In genomic region chr5:6583049-6583880, GRCh38 we compare ENCODE assay signal across 8 cellular contexts. TPM values are rescaled to one million over a fixed set of nuclear protein-coding genes. Genes with fewer than 3 reads are reported as not detected.
A peak's percentile ranks its signal among the peaks of the same experiment; 100 is the strongest.
DNase-seq lines count a peak whose midpoint lies in the region; ATAC-seq and TF ChIP-seq lines count a peak whose summit lies in the region.

No MANE protein-coding gene starts in this region.

- TF ChIP-seq POLR2A in thyroid gland (IDR thresholded peaks at IDR 0.05) = no peak

- DNase-seq in NCI-H524 (lab: John Stamatoyannopoulos, UW) (peak; percentile 25 to 75), NCI-H524 treated with DMSO at 0.1 percent for 48 hours (lab: John Stamatoyannopoulos, UW) (no peak), LoVo (ENCODE audit: low spot score) (peak; percentile 17), choroid plexus epithelial cell (ENCODE audit: low read depth) (peak; percentile 25), left kidney (ENCODE audit: low read depth, low spot score) (peak; percentile 85), thyroid gland (peak; percentile 47 to 51), PC-9 (no peak)

- no peaks in the 10 kb centered on the region for H3K79me2 ChIP-seq in PC-9 (ENCODE audit: low read depth)

- H3F3A ChIP-seq in PC-9 (ENCODE audit: insufficient read depth, low read depth) = no peaks in the 10 kb centered on the region

- no peaks in the 10 kb centered on the region for H3K36me3 ChIP-seq in thyroid gland
- H3K36me3 ChIP-seq in PC-9 (ENCODE audit: low read depth) = no peaks in the 10 kb centered on the region

- H3K27ac ChIP-seq in thyroid gland = no peak overlapping the region
- no peak overlapping the region for H3K27ac ChIP-seq in PC-9

- POLR2A ChIA-PET in PC-9 (lab: Charles Lee; ENCODE audit: unreplicated experiment) = no interaction called here

- intact Hi-C loops in thyroid gland (cut with DNase I) (no loop called here), PC-9 (cut with micrococcal nuclease; ENCODE audit: unreplicated experiment) (no loop called here)

- H3K27me3 ChIP-seq in thyroid gland (no peaks in the 10 kb centered on the region), PC-9 (ENCODE audit: insufficient read depth, low read depth) (peaks cover 57% of the 10 kb centered on the region)

- H4K20me1 ChIP-seq in PC-9 (ENCODE audit: insufficient read depth) = no peaks in the 10 kb centered on the region

- TF ChIP-seq CTCF in choroid plexus epithelial cell (conservative IDR thresholded peaks at IDR 0.05; ENCODE audit: low read depth, low read length) = peak; percentile 41
- TF ChIP-seq CTCF in thyroid gland (IDR thresholded peaks at IDR 0.05) = peak in 3 of 6 experiments; percentile 31 to 69 (median 47)
- TF ChIP-seq CTCF in PC-9 (conservative IDR thresholded peaks at IDR 0.05) = no peak

- peak overlapping the region; percentile 44 for H3K4me3 ChIP-seq in choroid plexus epithelial cell (ENCODE audit: low read depth, low read length)
- H3K4me3 ChIP-seq in thyroid gland (replicated peaks in 1 of 3) = no peak overlapping the region
- no peak overlapping the region for H3K4me3 ChIP-seq in PC-9

- no peak for ATAC-seq in HG02623 (IDR thresholded peaks at IDR 0.05; ENCODE audit: unreplicated experiment)

- H3K9me3 ChIP-seq in thyroid gland = no peaks in the 10 kb centered on the region
- no peaks in the 10 kb centered on the region for H3K9me3 ChIP-seq in PC-9 (ENCODE audit: insufficient read depth, low read depth)

- CTCF ChIA-PET in PC-9 (lab: Charles Lee) = no interaction called here

- BruUV-seq in PC-9 (replicated peaks; lab: Mats Ljungman, UMichigan) = no TSS peak

- 19 to 33% methylated on average over 11 to 34 of the region's 85 CpGs for WGBS in thyroid gland, 2 donors

- H2AFZ ChIP-seq in PC-9 = no peak overlapping the region

- H3K4me2 ChIP-seq in PC-9 = no peak overlapping the region

- H3K4me1 ChIP-seq in thyroid gland (peaks cover 0 to 4% of the 10 kb centered on the region in 2 donors), PC-9 (replicated peaks; ENCODE audit: insufficient read depth) (no peaks in the 10 kb centered on the region)

- H3K9me2 ChIP-seq in PC-9 (ENCODE audit: insufficient read depth) = no peaks in the 10 kb centered on the region

RNA-seq across cellular contexts. Expression of gene NSUN2, which starts 49.6 kb away (rescaled TPM):
- total RNA-seq in thyroid gland (10 to 100 TPM; 34.1 to 49.6 (median 41.9) TPM), PC-9 (2021) (148 and 155 TPM in 2 replicates)

RNA-seq across cellular contexts. Expression of gene SRD5A1, which starts 50.0 kb away (rescaled TPM):
- total RNA-seq in thyroid gland (1 to 10 TPM; 3.0 to 7.5 (median 5.0) TPM), PC-9 (2021) (52.3 and 56.7 TPM in 2 replicates)

Comparison
In these comparisons a context has a peak if more than half of its experiments do, and no peak if none do; other contexts are left out.
1. DNase-seq: peak in NCI-H524 (2 of 2), LoVo (single experiment), choroid plexus epithelial cell (single experiment), left kidney (single experiment) and thyroid gland (2 of 2); none in NCI-H524 treated with DMSO at 0.1 percent for 48 hours (single experiment) and PC-9 (0 of 2).